ENCODE assay signal across 8 cellular contexts in the genomic region with DNA sequence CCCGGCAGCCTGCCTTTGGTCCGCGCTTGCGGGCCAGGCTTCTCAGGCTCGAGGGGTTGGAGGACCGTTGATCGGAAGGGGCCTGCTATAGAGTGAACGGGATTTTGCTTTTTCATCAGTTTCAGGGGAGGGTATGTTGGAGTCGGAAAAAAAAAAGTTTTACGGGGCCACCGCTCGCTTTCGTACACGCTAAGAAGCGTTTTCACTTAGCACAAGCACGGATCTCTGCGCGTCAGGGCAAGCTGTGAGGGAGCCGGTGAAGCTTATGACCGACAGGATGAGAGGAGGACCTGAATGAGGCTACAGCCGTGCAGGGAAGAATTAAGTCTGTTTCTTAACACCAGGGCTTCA. TPM values are rescaled to one million over a fixed set of nuclear protein-coding genes. Genes with fewer than 3 reads are reported as not detected.
DNase-seq lines count a peak whose midpoint lies in the region; ATAC-seq, FAIRE-seq and TF ChIP-seq lines count a peak whose summit lies in the region.

No MANE protein-coding gene starts in this region.

- H3K23ac ChIP-seq in IMR-90 (ENCODE audit: low read depth, low read length), result peak overlapping the region; percentile 97

- H3K9me1 ChIP-seq in IMR-90 (ENCODE audit: insufficient read depth, low read length), result peaks cover 14% of the 10 kb centered on the region

- H2AK5ac ChIP-seq in IMR-90 (ENCODE audit: low read depth, low read length), result peak overlapping the region; percentile 93

- H2BK5ac ChIP-seq in IMR-90 (ENCODE audit: low read depth, low read length, poor library complexity, severe bottlenecking), result peak overlapping the region; percentile 87

- peak overlapping the region; percentile 96 for H3K4ac ChIP-seq in IMR-90 (ENCODE audit: low read depth, low read length)

- H3K4me3 ChIP-seq in IMR-90 (ENCODE audit: insufficient read depth, low read depth, low read length) (peak overlapping the region; percentile 90), adipocyte (ENCODE audit: low read length) (peak overlapping the region; percentile 99), kidney (ENCODE audit: low read length in 2 of 2) (peak overlapping the region; percentile 88 to 95)

- ATAC-seq in GM19351 (IDR thresholded peaks at IDR 0.05; ENCODE audit: unreplicated experiment) (peak; percentile 10), IMR-90 (ENCODE audit: low read depth) (peak; percentile 0; the same call in 1 of the 2 replicates)
- ATAC-seq in stimulated activated naive CD8-positive, alpha-beta T cell treated with anti-CD3 and anti-CD28 coated beads, Interleukin-15, Interleukin-2, amounts not matched to agents 100 U/mL and 50 U/mL, for 24 hours, result peak; percentile 1

- TF ChIP-seq CTCF in IMR-90 (conservative IDR thresholded peaks at IDR 0.05; ENCODE audit: low read depth, low read length) (no peak), kidney (IDR thresholded peaks at IDR 0.05; ENCODE audit: borderline replicate concordance, extremely low read depth, insufficient read depth) (no peak)

- H2BK15ac ChIP-seq in IMR-90 (ENCODE audit: low read depth, low read length), result 0 out of 3 replicates have a peak overlapping the region, but pooled peaks have one; percentile 26

- H2BK120ac ChIP-seq in IMR-90 (ENCODE audit: low read depth, low read length), result peak overlapping the region; percentile 86; the same call in 1 of the 2 replicates

- peak overlapping the region; percentile 94 for H3K4me2 ChIP-seq in IMR-90 (ENCODE audit: low read depth, low read length)

- intact Hi-C loops in IMR-90 (cut with micrococcal nuclease), result loop anchor here (1.0 to 5.0 kb wide), 3 partner anchors 206 to 281 kb away; a partner anchor contains a TSS
- intact Hi-C loops in kidney (cut with DNase I), result no loop called here

- CTCF ChIA-PET in IMR-90 (lab: Yijun Ruan, JAX), result no interaction called here

- H3K27me3 ChIP-seq in IMR-90 (ENCODE audit: control insufficient read depth, insufficient read depth, low read length) (no peaks in the 10 kb centered on the region), adipocyte (replicated peaks; ENCODE audit: control insufficient read depth, insufficient read depth, low read length) (no peaks in the 10 kb centered on the region)

- peak overlapping the region; percentile 2; the same call in 1 of the 2 replicates for H3K18ac ChIP-seq in IMR-90 (ENCODE audit: low read depth, low read length)

- peak overlapping the region; percentile 96 for H2AK9ac ChIP-seq in IMR-90 (replicated peaks; ENCODE audit: low read depth, low read length, poor library complexity)

- TF ChIP-seq POLR2A in IMR-90 (IDR thresholded peaks at IDR 0.05; ENCODE audit: low read depth, low read length), result no peak

- peak overlapping the region; percentile 94 for H4K91ac ChIP-seq in IMR-90 (ENCODE audit: insufficient read depth, low read depth, low read length)

- TF ChIP-seq RAD21 in IMR-90 (IDR thresholded peaks at IDR 0.05; ENCODE audit: low read length), result no peak

- peak overlapping the region; percentile 98 for H3K14ac ChIP-seq in IMR-90 (replicated peaks; ENCODE audit: low read depth, low read length)

- peaks cover 24% of the 10 kb centered on the region; the same call in 1 of the 2 replicates for H4K20me1 ChIP-seq in IMR-90 (ENCODE audit: insufficient read depth, low read length)

- in situ Hi-C loops in IMR-90 (cut with MboI; ENCODE audit: low sequenced_read_pairs), result no loop called here

- BruUV-seq in IMR-90 (replicated peaks; lab: Mats Ljungman, UMichigan), result TSS peak; percentile 76

- 1% methylated on average over 14 of the region's 21 CpGs; no CpG with 5 or more reads in 1 of the 2 experiments for WGBS in IMR-90 (ENCODE audit: extremely low coverage in 2 of 2, insufficient read length in 1 of 2), 2 experiments

- no peak overlapping the region for H2BK20ac ChIP-seq in IMR-90 (ENCODE audit: low read depth, low read length)

- peaks cover 13% of the 10 kb centered on the region for H3K4me1 ChIP-seq in IMR-90 (ENCODE audit: control insufficient read depth, insufficient read depth, low read length)
- H3K4me1 ChIP-seq in adipocyte (ENCODE audit: control insufficient read depth, insufficient read depth, low read length), result peaks cover 38% of the 10 kb centered on the region
- peaks cover 3 to 21% of the 10 kb centered on the region in 2 donors for H3K4me1 ChIP-seq in kidney (ENCODE audit: control insufficient read depth in 1 of 2, insufficient read depth in 1 of 2, low read depth in 1 of 2, low read length in 2 of 2)

- peaks cover 24 to 81% of the 10 kb centered on the region in 2 experiments for H3K79me1 ChIP-seq in IMR-90 (ENCODE audit: low read depth in 1 of 2, low read length in 2 of 2)

- H3K56ac ChIP-seq in IMR-90 (ENCODE audit: extremely low read depth, insufficient read depth, low read length), result peak overlapping the region; percentile 96

- H3K36me3 ChIP-seq in IMR-90 (ENCODE audit: control insufficient read depth, insufficient read depth, low read length) (no peaks in the 10 kb centered on the region; the same call in 1 of the 2 replicates), adipocyte (ENCODE audit: control insufficient read depth, insufficient read depth, low read length, severe bottlenecking) (peaks cover under 1% of the 10 kb centered on the region), kidney (ENCODE audit: control insufficient read depth in 1 of 2, insufficient read depth in 2 of 2, low read length in 2 of 2) (no peaks in the 10 kb centered on the region)

- H4K5ac ChIP-seq in IMR-90 (ENCODE audit: low read depth, low read length), result peak overlapping the region; percentile 90

- peak; percentile 7 for DNase-seq in CD1c-positive myeloid dendritic cell (ENCODE audit: extremely low spot score)
- peak; percentile 34 for DNase-seq in IMR-90
- no peak for DNase-seq in adipocyte (ENCODE audit: low read depth)
- DNase-seq in kidney, result no peak
- DNase-seq in stimulated activated naive CD8-positive, alpha-beta T cell treated with anti-CD3 and anti-CD28 coated beads, Interleukin-15, Interleukin-2, amounts not matched to agents 100 U/mL and 50 U/mL, for 24 hours, result peak; percentile 26
- DNase-seq in NCI-H1436 (lab: John Stamatoyannopoulos, UW), result no peak
- DNase-seq in GM03348 (ENCODE audit: low spot score), result no peak

- H3K27ac ChIP-seq in IMR-90 (ENCODE audit: insufficient read depth, low read length) (peak overlapping the region; percentile 91), kidney (ENCODE audit: low read depth in 2 of 2, low read length in 2 of 2) (peak overlapping the region; percentile 78 to 84)

- peak overlapping the region; percentile 91 for H3K9ac ChIP-seq in IMR-90 (ENCODE audit: low read depth, low read length)
- peak overlapping the region; percentile 98 for H3K9ac ChIP-seq in adipocyte (ENCODE audit: low read length)
- H3K9ac ChIP-seq in kidney (ENCODE audit: low read length in 2 of 2), result peak overlapping the region; percentile 66 to 89

- H3K9me3 ChIP-seq in IMR-90 (ENCODE audit: control insufficient read depth, insufficient read depth, low read length), result no peaks in the 10 kb centered on the region
- H3K9me3 ChIP-seq in adipocyte (ENCODE audit: control insufficient read depth, low read length), result no peaks in the 10 kb centered on the region
- H3K9me3 ChIP-seq in kidney (ENCODE audit: control insufficient read depth in 1 of 2, low read length in 2 of 2), result no peaks in the 10 kb centered on the region

- FAIRE-seq in kidney (lab: Jason Lieb, UNC), result no peak

- POLR2A ChIA-PET in IMR-90 (lab: Charles Lee; ENCODE audit: unreplicated experiment), result no interaction called here

- peak overlapping the region; percentile 98 for H2AFZ ChIP-seq in IMR-90 (replicated peaks; ENCODE audit: low read length, poor library complexity)

- dilution Hi-C loops in IMR-90 (cut with HindIII; ENCODE audit: low sequenced_read_pairs, unreplicated experiment), result no loop called here

- H4K8ac ChIP-seq in IMR-90 (ENCODE audit: low read depth in 2 of 2, low read length in 2 of 2), result peak overlapping the region; percentile 62 to 99; a peak in 3 of 4 replicates

TF ChIP-seq in IMR-90, 13 proteins besides CTCF, POLR2A, EP300 and RAD21:
- TF ChIP-seq, protein P1, sequence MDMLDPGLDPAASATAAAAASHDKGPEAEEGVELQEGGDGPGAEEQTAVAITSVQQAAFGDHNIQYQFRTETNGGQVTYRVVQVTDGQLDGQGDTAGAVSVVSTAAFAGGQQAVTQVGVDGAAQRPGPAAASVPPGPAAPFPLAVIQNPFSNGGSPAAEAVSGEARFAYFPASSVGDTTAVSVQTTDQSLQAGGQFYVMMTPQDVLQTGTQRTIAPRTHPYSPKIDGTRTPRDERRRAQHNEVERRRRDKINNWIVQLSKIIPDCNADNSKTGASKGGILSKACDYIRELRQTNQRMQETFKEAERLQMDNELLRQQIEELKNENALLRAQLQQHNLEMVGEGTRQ (IDR thresholded peaks at IDR 0.05; ENCODE audit: low read depth, low read length), result no peak
- TF ChIP-seq NFE2L2 (IDR thresholded peaks at IDR 0.05; ENCODE audit: low read depth, low read length), result no peak
- no peak for TF ChIP-seq CHD1 (IDR thresholded peaks at IDR 0.05; ENCODE audit: low read depth, low read length)
- TF ChIP-seq FOS (IDR thresholded peaks at IDR 0.05; ENCODE audit: low read depth, low read length), result no peak
- no peak for TF ChIP-seq RFX5 (IDR thresholded peaks at IDR 0.05; ENCODE audit: low read depth, low read length)

RNA-seq across cellular contexts. Expression of a gene that starts 0.4 kb away (rescaled TPM):
- total RNA-seq in IMR-90 (2012; rRNA removed), result 64.5 and 72.8 TPM in 2 replicates
- polyA plus RNA-seq in IMR-90 (2012; rRNA removed), result 24.7 and 29.2 TPM in 2 replicates
- polyA plus RNA-seq in IMR-90 (2012; cell fraction: cytosol; rRNA removed), result 3.7 and 6.6 TPM in 2 replicates
- 2.8 and 28.8 TPM in 2 replicates for polyA plus RNA-seq in IMR-90 (2012; cell fraction: nucleus; rRNA removed; ENCODE audit: low replicate concordance)
- 27.5 TPM for total RNA-seq in kidney
- polyA plus RNA-seq in kidney (ENCODE audit: insufficient read depth, low read depth, low replicate concordance), result 27.3 TPM

RNA-seq across cellular contexts. Expression of a gene that starts 0.6 kb away (rescaled TPM):
- 48.6 and 61.1 TPM in 2 replicates for total RNA-seq in IMR-90 (2012; rRNA removed)
- 88.1 and 93.9 TPM in 2 replicates for polyA plus RNA-seq in IMR-90 (2012; rRNA removed)
- 28.5 and 49.7 TPM in 2 replicates for polyA plus RNA-seq in IMR-90 (2012; cell fraction: cytosol; rRNA removed)
- polyA plus RNA-seq in IMR-90 (2012; cell fraction: nucleus; rRNA removed; ENCODE audit: low replicate concordance), result 30.7 and 134 TPM in 2 replicates
- total RNA-seq in kidney, result 67.1 TPM
- 164 TPM for polyA plus RNA-seq in kidney (ENCODE audit: insufficient read depth, low read depth, low replicate concordance)

RNA-seq across cellular contexts. Expression of a gene that starts 50.5 kb away (rescaled TPM):
- total RNA-seq in IMR-90 (2012; rRNA removed) (58.6 and 89.8 TPM in 2 replicates), kidney (52.7 TPM)
- polyA plus RNA-seq in IMR-90 (2012; rRNA removed) (74.3 and 84.5 TPM in 2 replicates), kidney (ENCODE audit: insufficient read depth, low read depth, low replicate concordance) (97.0 TPM)
- 35.1 and 39.0 TPM in 2 replicates for polyA plus RNA-seq in IMR-90 (2012; cell fraction: cytosol; rRNA removed)
- polyA plus RNA-seq in IMR-90 (2012; cell fraction: nucleus; rRNA removed; ENCODE audit: low replicate concordance), result 9.4 and 49.6 TPM in 2 replicates

Comparison
In these comparisons a context has a peak if more than half of its experiments do, and no peak if none do; other contexts are left out.
1. DNase-seq: peak in CD1c-positive myeloid dendritic cell (single experiment), IMR-90 (single experiment) and stimulated activated naive CD8-positive, alpha-beta T cell treated with anti-CD3 and anti-CD28 coated beads, Interleukin-15, Interleukin-2, amounts not matched to agents 100 U/mL and 50 U/mL, for 24 hours (single experiment); none in adipocyte (single experiment), kidney (single experiment), NCI-H1436 (single experiment) and GM03348 (single experiment).
2. Peak in every context shown above with its lines, with median percentiles within 50 percentile points of each other: ATAC-seq, H3K4me3 ChIP-seq and H3K9ac ChIP-seq.